Comparison of ENCODE assay signal across 8 cellular contexts in the genomic region with DNA sequence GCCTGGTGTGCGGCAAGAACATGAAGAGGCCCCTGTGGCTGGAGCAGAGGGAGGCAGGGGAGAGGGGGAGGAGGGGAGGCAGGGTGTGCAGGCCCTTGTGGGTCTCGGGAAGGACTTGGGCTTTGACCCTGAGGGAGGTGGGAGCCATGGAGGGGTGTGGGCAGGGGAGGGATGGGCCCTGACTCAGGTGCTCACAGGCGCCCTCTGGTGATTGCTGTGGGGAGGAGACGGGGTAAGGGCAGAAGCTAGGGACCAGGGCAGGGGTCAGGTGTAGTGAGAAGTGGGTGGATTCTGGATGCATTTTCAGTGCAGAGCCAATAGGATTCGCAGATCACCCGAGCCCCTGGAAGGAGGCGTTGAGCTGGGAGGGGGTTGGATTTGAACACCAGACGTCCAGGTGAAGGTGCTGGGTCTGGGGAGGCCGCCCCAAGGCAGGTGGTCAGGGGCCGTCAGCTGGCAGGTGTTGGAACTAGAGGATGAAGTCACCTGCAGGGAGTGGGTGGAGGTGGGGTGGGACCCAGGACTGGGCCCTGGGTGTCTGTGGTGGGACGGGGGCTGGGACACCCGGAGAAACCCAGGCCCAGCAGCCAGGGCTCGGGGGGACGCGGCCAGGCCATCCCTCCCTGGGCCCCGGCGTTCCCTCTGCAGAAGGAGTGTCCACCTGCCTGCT.
A peak's percentile ranks its signal among the peaks of the same experiment; 100 is the strongest.
DNase-seq lines count a peak whose midpoint lies in the region; ATAC-seq and TF ChIP-seq lines count a peak whose summit lies in the region.

No MANE protein-coding gene starts in this region.

- H3K4me2 ChIP-seq in IMR-90 (ENCODE audit: low read depth, low read length) = no peak overlapping the region

- peak; percentile 45 for TF ChIP-seq CTCF in IMR-90 (conservative IDR thresholded peaks at IDR 0.05; ENCODE audit: low read depth, low read length)
- TF ChIP-seq CTCF in heart right ventricle (IDR thresholded peaks at IDR 0.05) = peak in 7 of 9 donors; percentile 36 to 55 (median 44)

- H3K23ac ChIP-seq in IMR-90 (ENCODE audit: low read depth, low read length) = no peak overlapping the region

- dilution Hi-C loops in IMR-90 (cut with HindIII; ENCODE audit: low sequenced_read_pairs, unreplicated experiment) = no loop called here

- no peak overlapping the region for H2BK20ac ChIP-seq in IMR-90 (ENCODE audit: low read depth, low read length)

- no peaks in the 10 kb centered on the region for H3K79me1 ChIP-seq in IMR-90 (ENCODE audit: low read depth in 1 of 2, low read length in 2 of 2)

- peak; percentile 18 for DNase-seq in COLO668 (lab: John Stamatoyannopoulos, UW; ENCODE audit: unreplicated experiment)
- no peak for DNase-seq in IMR-90
- DNase-seq in activated CD8-positive, alpha-beta memory T cell treated with anti-CD3 and anti-CD28 coated beads, Interleukin-2, amount 50 U/mL, for 4 hours = peak; percentile 65
- peak in 1 of 2 donors; percentile 34 for DNase-seq in heart right ventricle
- peak; percentile 41 to 52 for DNase-seq in stimulated activated CD4-positive, alpha-beta T cell treated with anti-CD3 and anti-CD28 coated beads, Interleukin-2, amount 100 ng/mL, for 48 hours
- no peak for DNase-seq in NCI-H1092 treated with DMSO at 0.1 percent for 48 hours (lab: John Stamatoyannopoulos, UW)

- no peak for TF ChIP-seq POLR2A in IMR-90 (IDR thresholded peaks at IDR 0.05; ENCODE audit: low read depth, low read length)

- no peak overlapping the region for H3K14ac ChIP-seq in IMR-90 (replicated peaks; ENCODE audit: low read depth, low read length)

- H3K9me3 ChIP-seq in IMR-90 (ENCODE audit: control insufficient read depth, insufficient read depth, low read length) = peaks cover 2% of the 10 kb centered on the region; the same call in 1 of the 2 replicates
- peaks cover 0 to 17% (median 3%) of the 10 kb centered on the region in 11 donors for H3K9me3 ChIP-seq in heart right ventricle

- no peak overlapping the region for H3K4me3 ChIP-seq in IMR-90 (ENCODE audit: insufficient read depth, low read depth, low read length)
- H3K4me3 ChIP-seq in heart right ventricle = no peak overlapping the region

- H4K5ac ChIP-seq in IMR-90 (ENCODE audit: low read depth, low read length) = no peak overlapping the region

- H3K9me1 ChIP-seq in IMR-90 (ENCODE audit: insufficient read depth, low read length) = no peaks in the 10 kb centered on the region

- no peak overlapping the region for H2AK9ac ChIP-seq in IMR-90 (replicated peaks; ENCODE audit: low read depth, low read length, poor library complexity)

- BruUV-seq in IMR-90 (replicated peaks; lab: Mats Ljungman, UMichigan) = no TSS peak

- H3K4ac ChIP-seq in IMR-90 (ENCODE audit: low read depth, low read length) = no peak overlapping the region

- H2BK5ac ChIP-seq in IMR-90 (ENCODE audit: low read depth, low read length, poor library complexity, severe bottlenecking) = no peak overlapping the region

- no peak overlapping the region for H3K56ac ChIP-seq in IMR-90 (ENCODE audit: extremely low read depth, insufficient read depth, low read length)

- H3K36me3 ChIP-seq in IMR-90 (ENCODE audit: control insufficient read depth, insufficient read depth, low read length) = peaks cover 12% of the 10 kb centered on the region; the same call in 1 of the 2 replicates
- H3K36me3 ChIP-seq in heart right ventricle = peaks cover 0 to 41% (median 7%) of the 10 kb centered on the region in 9 donors

- no peaks in the 10 kb centered on the region for H3K27me3 ChIP-seq in IMR-90 (ENCODE audit: control insufficient read depth, insufficient read depth, low read length)
- no peaks in the 10 kb centered on the region for H3K27me3 ChIP-seq in heart right ventricle

- no peak overlapping the region for H2BK120ac ChIP-seq in IMR-90 (ENCODE audit: low read depth, low read length)

- 72% methylated on average over 8 of the region's 17 CpGs; no CpG with 5 or more reads in 1 of the 2 experiments for WGBS in IMR-90 (ENCODE audit: extremely low coverage in 2 of 2, insufficient read length in 1 of 2), 2 experiments
- 83 to 84% methylated on average over 17 of the region's 17 CpGs for WGBS in heart right ventricle, 2 donors

- no peak overlapping the region for H4K91ac ChIP-seq in IMR-90 (ENCODE audit: insufficient read depth, low read depth, low read length)

- intact Hi-C loops in IMR-90 (cut with micrococcal nuclease) = no loop called here
- intact Hi-C loops in heart right ventricle (cut with DNase I) = loop anchor here in 2 of 10 donors (5.0 to 10.0 kb wide), 2 partner anchors 99 to 602 kb away; no protein-coding TSS in a partner anchor

- no peak overlapping the region for H2BK15ac ChIP-seq in IMR-90 (ENCODE audit: low read depth, low read length)

- POLR2A ChIA-PET in IMR-90 (lab: Charles Lee; ENCODE audit: unreplicated experiment) = no interaction called here

- CTCF ChIA-PET in IMR-90 (lab: Yijun Ruan, JAX) = interaction anchor here (0.6 kb wide), 1 partner anchor 25 kb away, joined by 4 read pairs; no protein-coding TSS in a partner anchor

- no peaks in the 10 kb centered on the region for H3K4me1 ChIP-seq in IMR-90 (ENCODE audit: control insufficient read depth, insufficient read depth, low read length)
- H3K4me1 ChIP-seq in heart right ventricle = peaks cover 0 to 10% (median 0%) of the 10 kb centered on the region in 9 donors

- H2AFZ ChIP-seq in IMR-90 (replicated peaks; ENCODE audit: low read length, poor library complexity) = peak overlapping the region; percentile 41

- H4K8ac ChIP-seq in IMR-90 (ENCODE audit: low read depth in 2 of 2, low read length in 2 of 2) = no peak overlapping the region

- H2AK5ac ChIP-seq in IMR-90 (ENCODE audit: low read depth, low read length) = no peak overlapping the region

- in situ Hi-C loops in IMR-90 (cut with MboI; ENCODE audit: low sequenced_read_pairs) = no loop called here

- no peaks in the 10 kb centered on the region; the same call in 1 of the 2 replicates for H4K20me1 ChIP-seq in IMR-90 (ENCODE audit: insufficient read depth, low read length)

- no peak overlapping the region for H3K18ac ChIP-seq in IMR-90 (ENCODE audit: low read depth, low read length)

- H3K27ac ChIP-seq in IMR-90 (ENCODE audit: insufficient read depth, low read length) (no peak overlapping the region), heart right ventricle (no peak overlapping the region)

- ATAC-seq in IMR-90 (ENCODE audit: low read depth) (peak; percentile 48), heart right ventricle (peak in 6 of 8 donors; percentile 17 to 61 (median 34)), HG03095 (IDR thresholded peaks at IDR 0.05; ENCODE audit: unreplicated experiment) (no peak), HG03520 (IDR thresholded peaks at IDR 0.05; ENCODE audit: unreplicated experiment) (no peak)

- no peak overlapping the region for H3K9ac ChIP-seq in IMR-90 (ENCODE audit: low read depth, low read length)

- TF ChIP-seq RAD21 in IMR-90 (IDR thresholded peaks at IDR 0.05; ENCODE audit: low read length) = peak; percentile 32

TF ChIP-seq in IMR-90, 13 proteins besides CTCF, POLR2A, EP300 and RAD21:
- no peak for TF ChIP-seq MXI1 (IDR thresholded peaks at IDR 0.05; ENCODE audit: borderline replicate concordance, low read depth, low read length)
- TF ChIP-seq SMC3 (IDR thresholded peaks at IDR 0.05; ENCODE audit: low read depth, low read length) = 0 out of 2 replicates have a peak, but pooled peaks have one; percentile 13

Comparison
In these comparisons a context has a peak if more than half of its experiments do, and no peak if none do; other contexts are left out.
1. DNase-seq: peak in COLO668 (single experiment), activated CD8-positive, alpha-beta memory T cell treated with anti-CD3 and anti-CD28 coated beads, Interleukin-2, amount 50 U/mL, for 4 hours (single experiment) and stimulated activated CD4-positive, alpha-beta T cell treated with anti-CD3 and anti-CD28 coated beads, Interleukin-2, amount 100 ng/mL, for 48 hours (2 of 2); none in IMR-90 (single experiment) and NCI-H1092 treated with DMSO at 0.1 percent for 48 hours (single experiment).
2. ATAC-seq: peak in IMR-90 (single experiment) and heart right ventricle (6 of 8); none in HG03095 (single experiment) and HG03520 (single experiment).